Comparison of ENCODE assay signal across 9 cellular contexts in the genomic region with DNA sequence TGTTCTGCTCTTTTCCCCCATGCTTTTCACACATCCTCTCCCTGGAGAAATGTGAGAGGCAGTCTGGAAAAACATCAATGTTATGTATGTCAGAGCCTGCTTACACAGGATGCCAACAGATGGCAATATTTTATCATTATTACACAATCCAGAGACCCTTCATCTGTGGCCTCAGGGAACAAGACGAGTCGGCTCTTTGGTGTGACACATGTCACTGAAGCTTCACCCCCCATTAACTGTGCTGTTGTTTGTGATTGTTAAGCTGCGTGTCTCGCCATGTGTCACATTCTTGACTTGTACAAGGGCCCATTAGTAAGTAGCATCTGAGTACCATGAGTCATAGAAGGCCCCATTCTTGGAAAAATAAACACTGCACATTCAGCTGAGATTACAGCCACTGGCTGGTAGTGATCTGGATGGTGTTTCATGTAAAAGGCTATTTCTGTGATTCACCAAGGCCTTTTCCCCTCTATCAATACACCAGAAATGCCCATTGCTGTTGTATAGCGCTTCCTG.
A peak's percentile ranks its signal among the peaks of the same experiment; 100 is the strongest.
DNase-seq lines count a peak whose midpoint lies in the region; ATAC-seq and TF ChIP-seq lines count a peak whose summit lies in the region.
"Had no signal": no experiment of that assay in that cellular context is flagged by ENCODE, and none has a peak within 500 bp of the region (broad histone marks: within the 10 kb centered on the region; RNA-seq: fewer than 3 reads in every experiment).

No MANE protein-coding gene starts in this region.

- peak overlapping the region; percentile 14 for H3K4me2 ChIP-seq in PC-9

- H3K27ac ChIP-seq in AG04450 (ENCODE audit: low read depth, low read length) (peak overlapping the region; percentile 71), PC-9 (peak overlapping the region; percentile 69)

- H3K9me2 ChIP-seq in PC-9 (ENCODE audit: insufficient read depth), result no peaks in the 10 kb centered on the region

- H3F3A ChIP-seq in PC-9 (ENCODE audit: insufficient read depth, low read depth), result peaks cover 15% of the 10 kb centered on the region; the same call in 1 of the 2 replicates

- ATAC-seq in GM19328 (IDR thresholded peaks at IDR 0.05; ENCODE audit: unreplicated experiment) (no peak), HG02588 (IDR thresholded peaks at IDR 0.05; ENCODE audit: unreplicated experiment) (no peak)

- H3K4me1 ChIP-seq in PC-9 (replicated peaks; ENCODE audit: insufficient read depth), result peaks cover 19% of the 10 kb centered on the region

- no peaks in the 10 kb centered on the region for H4K20me1 ChIP-seq in PC-9 (ENCODE audit: insufficient read depth)

- DNase-seq in AG04450 (ENCODE audit: low read depth, low spot score) (peak; percentile 86), HT1080 (ENCODE audit: low read depth) (peak; percentile 97), PC-9 (peak; percentile 33 to 91), globus pallidus (ENCODE audit: low spot score) (peak; percentile 3)
- no peak for DNase-seq in activated CD8-positive, alpha-beta memory T cell treated with anti-CD3 and anti-CD28 coated beads for 24 hours
- DNase-seq in activated CD8-positive, alpha-beta memory T cell treated with anti-CD3 and anti-CD28 coated beads, Interleukin-2, amount 50 U/mL, for 48 hours, result no peak
- DNase-seq: anterior cingulate cortex had no signal

- intact Hi-C loops in PC-9 (cut with micrococcal nuclease; ENCODE audit: unreplicated experiment), result loop anchor here (2.0 kb wide), 1 partner anchor 250 kb away; no protein-coding TSS in a partner anchor

- TF ChIP-seq CTCF in AG04450 (IDR thresholded peaks at IDR 0.05; ENCODE audit: low read depth, low read length), result no peak
- no peak for TF ChIP-seq CTCF in PC-9 (conservative IDR thresholded peaks at IDR 0.05)

- no peaks in the 10 kb centered on the region for H3K36me3 ChIP-seq in PC-9 (ENCODE audit: low read depth)

- CTCF ChIA-PET in AG04450 (lab: Charles Lee) (interaction anchor here (0.6 kb wide), 1 partner anchor 17 kb away, joined by 3 read pairs; no protein-coding TSS in a partner anchor), PC-9 (lab: Charles Lee) (no interaction called here)

- no TSS peak for BruUV-seq in PC-9 (replicated peaks; lab: Mats Ljungman, UMichigan)

- H3K27me3 ChIP-seq in AG04450 (ENCODE audit: control insufficient read depth, insufficient read depth, low read length) (no peaks in the 10 kb centered on the region), PC-9 (ENCODE audit: insufficient read depth, low read depth) (no peaks in the 10 kb centered on the region)

- no peak overlapping the region for H3K4me3 ChIP-seq in AG04450 (ENCODE audit: low read depth, low read length)
- no peak overlapping the region for H3K4me3 ChIP-seq in PC-9

- POLR2A ChIA-PET in AG04450 (lab: Yijun Ruan, JAX) (interaction anchor here (0.9 kb wide), 1 partner anchor 26 kb away, joined by 4 read pairs; no protein-coding TSS in a partner anchor), PC-9 (lab: Charles Lee; ENCODE audit: unreplicated experiment) (no interaction called here)

- H3K9me3 ChIP-seq in AG04450 (ENCODE audit: control insufficient read depth, insufficient read depth, low read length) (0 out of 2 replicates have a peak, but pooled peaks cover 3% of the 10 kb centered on the region), PC-9 (ENCODE audit: insufficient read depth, low read depth) (peaks cover 18% of the 10 kb centered on the region; the same call in 1 of the 2 replicates)

- no peak overlapping the region; the same call in 1 of the 2 replicates for H2AFZ ChIP-seq in PC-9

- no peaks in the 10 kb centered on the region for H3K79me2 ChIP-seq in PC-9 (ENCODE audit: low read depth)

Comparison
In these comparisons a context has a peak if more than half of its experiments do, and no peak if none do; other contexts are left out.
1. DNase-seq: peak in AG04450 (single experiment), HT1080 (single experiment), PC-9 (2 of 2) and globus pallidus (single experiment); none in activated CD8-positive, alpha-beta memory T cell treated with anti-CD3 and anti-CD28 coated beads for 24 hours (single experiment) and activated CD8-positive, alpha-beta memory T cell treated with anti-CD3 and anti-CD28 coated beads, Interleukin-2, amount 50 U/mL, for 48 hours (single experiment).